Comparison of ENCODE assay signal across 1 cellular context in genomic region chr5:96699186-96699820, GRCh38.
A peak's percentile ranks its signal among the peaks of the same experiment; 100 is the strongest.
TF ChIP-seq lines count a peak whose summit lies in the region.

No MANE protein-coding gene starts in this region.

TF ChIP-seq in HEK293, 187 proteins besides CTCF, POLR2A, EP300 and RAD21 (continued from another document):
- TF ChIP-seq ELK4 (IDR thresholded peaks at IDR 0.05; ENCODE audit: borderline replicate concordance, low read depth, low read length) (no peak), ZSCAN18 (tag by site-specific recombination; IDR thresholded peaks at IDR 0.05) (no peak), ZNF19 (tag by site-specific recombination; IDR thresholded peaks at IDR 0.05; ENCODE audit: low read depth) (no peak), KLF17 (tag by site-specific recombination; IDR thresholded peaks at IDR 0.05) (no peak), BCL11B (tag by site-specific recombination; IDR thresholded peaks at IDR 0.05; ENCODE audit: low read depth) (no peak), ZNF114 (tag by site-specific recombination; IDR thresholded peaks at IDR 0.05) (no peak), ZNF629 (tag by site-specific recombination; IDR thresholded peaks at IDR 0.05) (no peak), OVOL3 (tag by site-specific recombination; IDR thresholded peaks at IDR 0.05) (no peak), ZNF768 (tag by site-specific recombination; IDR thresholded peaks at IDR 0.05) (no peak), ZNF341 (tag by site-specific recombination; IDR thresholded peaks at IDR 0.05; ENCODE audit: low read depth) (no peak), GLIS1 (tag by site-specific recombination; IDR thresholded peaks at IDR 0.05) (no peak), EGR2 (tag by site-specific recombination; IDR thresholded peaks at IDR 0.05; ENCODE audit: low read depth) (no peak), ZFHX2 (tag by site-specific recombination; conservative IDR thresholded peaks at IDR 0.05) (peak; percentile 60), ZNF704 (tag by site-specific recombination; IDR thresholded peaks at IDR 0.05) (no peak), KLF8 (tag by site-specific recombination; IDR thresholded peaks at IDR 0.05) (no peak), FEZF1 (tag by site-specific recombination; IDR thresholded peaks at IDR 0.05) (peak; percentile 71), ZNF211 (tag by site-specific recombination; IDR thresholded peaks at IDR 0.05; ENCODE audit: low read depth) (no peak), ZNF433 (tag by site-specific recombination; IDR thresholded peaks at IDR 0.05; ENCODE audit: low read depth) (no peak), YY2 (tag by site-specific recombination; IDR thresholded peaks at IDR 0.05) (no peak), ZBTB7A (tag by site-specific recombination; IDR thresholded peaks at IDR 0.05; ENCODE audit: low read depth) (no peak), MYNN (tag by site-specific recombination; IDR thresholded peaks at IDR 0.05; ENCODE audit: borderline replicate concordance) (no peak)
